Comparison of ENCODE assay signal across 8 cellular contexts in genomic region chr12:53984901-53985357, GRCh38. TPM values are rescaled to one million over a fixed set of nuclear protein-coding genes. Genes with fewer than 3 reads are reported as not detected.
DNase-seq lines count a peak whose midpoint lies in the region; ATAC-seq and TF ChIP-seq lines count a peak whose summit lies in the region.

HOXC10 (plus strand) TSS chr12:53985146; CDS start chr12:53985260, 114 bp downstream.

- no peaks in the 10 kb centered on the region for H3K9me3 Mint-ChIP-seq in Caco-2 (ENCODE audit: unreplicated experiment)
- H3K9me3 Mint-ChIP-seq in HFFc6, result no peaks in the 10 kb centered on the region
- no peaks in the 10 kb centered on the region for H3K9me3 Mint-ChIP-seq in natural killer cell

- peak within 1 kb of the TSS; percentile 52 for H3K4me3 ChIP-seq in Caco-2 (ENCODE audit: low read depth, low read length)
- peak within 1 kb of the TSS; percentile 98 for H3K4me3 ChIP-seq in epithelial cell of proximal tubule (ENCODE audit: low read depth, low read length)

- peaks cover 29% of the 10 kb centered on the region for H3K4me1 Mint-ChIP-seq in Caco-2 (ENCODE audit: low read depth, unreplicated experiment)
- H3K4me1 Mint-ChIP-seq in HFFc6 (ENCODE audit: low read depth), result peaks cover 10% of the 10 kb centered on the region
- peaks cover 23 to 41% of the 10 kb centered on the region in 2 donors for H3K4me1 Mint-ChIP-seq in natural killer cell

- peaks cover 42% of the 10 kb centered on the region for H3K4me1 ChIP-seq in Caco-2

- no peaks in the 10 kb centered on the region for H3K9me3 ChIP-seq in Caco-2

- DNase-seq in Caco-2 (peak; percentile 90 to 92), HFFc6 (peak; percentile 68), NCI-H774 (lab: John Stamatoyannopoulos, UW) (peak; percentile 93), epithelial cell of proximal tubule (ENCODE audit: low read depth) (peak; percentile 78), natural killer cell (peak; percentile 76)
- DNase-seq in activated CD8-positive, alpha-beta memory T cell treated with anti-CD3 and anti-CD28 coated beads for 4 hours (ENCODE audit: low read depth in 2 of 2), result peak; percentile 27 to 70
- peak; percentile 66 for DNase-seq in stimulated activated naive CD4-positive, alpha-beta T cell treated with Interleukin-2 at 50 U/mL for 16 hours (lab: John Stamatoyannopoulos, UW)

- no peaks in the 10 kb centered on the region for H3K27me3 ChIP-seq in Caco-2 (replicated peaks; ENCODE audit: control insufficient read depth, insufficient read depth, low read length)

- TF ChIP-seq CTCF in Caco-2 (IDR thresholded peaks at IDR 0.05; ENCODE audit: insufficient read depth in 1 of 2, low read depth in 1 of 2, low read length in 1 of 2, severe bottlenecking in 1 of 2, unreplicated experiment in 1 of 2), result peak; percentile 77 to 83
- TF ChIP-seq CTCF in HFFc6 (IDR thresholded peaks at IDR 0.05), result peak; percentile 74
- TF ChIP-seq CTCF in epithelial cell of proximal tubule (conservative IDR thresholded peaks at IDR 0.05; ENCODE audit: low read depth, low read length), result peak; percentile 78
- TF ChIP-seq CTCF in natural killer cell (IDR thresholded peaks at IDR 0.05), result peak; percentile 45

- no peaks in the 10 kb centered on the region for H3K27me3 Mint-ChIP-seq in Caco-2 (ENCODE audit: insufficient read depth, unreplicated experiment)
- H3K27me3 Mint-ChIP-seq in HFFc6 (ENCODE audit: insufficient read depth), result peaks cover 58% of the 10 kb centered on the region
- peaks cover 88% of the 10 kb centered on the region in 2 donors for H3K27me3 Mint-ChIP-seq in natural killer cell (ENCODE audit: low read depth in 2 of 2)

- H3K4me3 Mint-ChIP-seq in Caco-2 (ENCODE audit: unreplicated experiment) (peak within 1 kb of the TSS; percentile 77), HFFc6 (peak within 1 kb of the TSS; percentile 74; the same call in 1 of the 2 replicates), natural killer cell (peak within 1 kb of the TSS; percentile 67)

- intact Hi-C loops in Caco-2 (cut with micrococcal nuclease; ENCODE audit: unreplicated experiment), result loop anchor here (1.0 kb wide), 2 partner anchors 216 to 229 kb away; no protein-coding TSS in a partner anchor
- intact Hi-C loops in natural killer cell (cut with micrococcal nuclease), result loop anchor here (10.0 kb wide), 1 partner anchor 190 kb away; no protein-coding TSS in a partner anchor

- CTCF ChIA-PET in Caco-2 (lab: Charles Lee), result interaction anchor here (0.6 to 2.4 kb wide), 26 partner anchors 9 to 353 kb away, joined by 3 to 24 read pairs (median 5); partner anchors contain the start of genes HOXC11, HOXC13, HOXC5 and HOXC8

- peak within 1 kb of the TSS; percentile 81 for H3K27ac Mint-ChIP-seq in Caco-2 (ENCODE audit: unreplicated experiment)
- H3K27ac Mint-ChIP-seq in HFFc6, result no peak within 1 kb of the TSS
- peak within 1 kb of the TSS; percentile 63 to 72 for H3K27ac Mint-ChIP-seq in natural killer cell

- POLR2A ChIA-PET in Caco-2 (lab: Charles Lee), result interaction anchor here (0.6 kb wide), 1 partner anchor 32 kb away, joined by 3 read pairs; no protein-coding TSS in a partner anchor

- H3K36me3 ChIP-seq in Caco-2 (ENCODE audit: control insufficient read depth, insufficient read depth, low read length), result no peaks in the 10 kb centered on the region; the same call in 1 of the 2 replicates

- ATAC-seq in natural killer cell, result peak; percentile 76 to 80 (median 78)
- no peak for ATAC-seq in HG03354 (IDR thresholded peaks at IDR 0.05; ENCODE audit: poor library complexity, severe bottlenecking, unreplicated experiment)

- BruUV-seq in Caco-2 (replicated peaks; lab: Mats Ljungman, UMichigan), result no TSS peak

- peaks cover 9% of the 10 kb centered on the region for H3K36me3 Mint-ChIP-seq in Caco-2 (ENCODE audit: insufficient read depth, unreplicated experiment)
- H3K36me3 Mint-ChIP-seq in HFFc6 (ENCODE audit: low read depth), result no peaks in the 10 kb centered on the region
- no peaks in the 10 kb centered on the region for H3K36me3 Mint-ChIP-seq in natural killer cell

RNA-seq across cellular contexts. Expression of gene HOXC10, which starts in this region (rescaled TPM):
- total RNA-seq in Caco-2 (2022) (4.0 and 4.5 TPM in 2 replicates), epithelial cell of proximal tubule (9.5 and 15.7 TPM in 2 replicates), natural killer cell (not detected)
- 1 to 10 TPM in 3 of 6 experiments, under 1 TPM in 2, not detected in 1; 0.33 to 1.4 (median 1.3) TPM for total RNA-seq in HFFc6 (2021; fragmentation: NEBNext Ultra II Directional; extraction: Animal tissue kit (Norgen Biotek cat#: 25700))

Comparison
In these comparisons a context has a peak if more than half of its experiments do, and no peak if none do; other contexts are left out.
1. Peak in DNase-seq and ATAC-seq in natural killer cell; RNA of the gene not detected or under 1 TPM.